Comparison of ENCODE assay signal across 16 cellular contexts in genomic region chr1:232894436-232894835, GRCh38. TPM values are rescaled to one million over a fixed set of nuclear protein-coding genes. Genes with fewer than 3 reads are reported as not detected.
DNase-seq lines count a peak whose midpoint lies in the region; ATAC-seq and TF ChIP-seq lines count a peak whose summit lies in the region.
"Had no signal": no experiment of that assay in that cellular context is flagged by ENCODE, and none has a peak within 500 bp of the region (broad histone marks: within the 10 kb centered on the region; RNA-seq: fewer than 3 reads in every experiment).

No MANE protein-coding gene starts in this region.

- H3K4me2 ChIP-seq in SK-N-SH (no peak overlapping the region), mesendoderm (ENCODE audit: low read length) (no peak overlapping the region)
- H3K4me2 ChIP-seq: BLaER1, KMS-11 had no signal

- H3K18ac ChIP-seq in mesendoderm (ENCODE audit: low read length): no peak overlapping the region

- H3K79me2 ChIP-seq in SK-N-SH (ENCODE audit: insufficient read depth): no peaks in the 10 kb centered on the region
- no peaks in the 10 kb centered on the region for H3K79me2 ChIP-seq in mesendoderm (ENCODE audit: control insufficient read depth, insufficient read depth, low read length)

- intact Hi-C loops in left ventricle myocardium superior (cut with micrococcal nuclease): no loop called here

- POLR2A ChIA-PET in SK-N-SH (lab: Yijun Ruan, JAX): no interaction called here

- H2AFZ ChIP-seq in SK-N-SH (ENCODE audit: low read depth): no peak overlapping the region
- H2AFZ ChIP-seq: GM23248 had no signal

- no peak overlapping the region for H3K23ac ChIP-seq in mesendoderm (ENCODE audit: low read length)

- no peak overlapping the region for H2BK15ac ChIP-seq in mesendoderm (replicated peaks; ENCODE audit: low read depth)

- no peaks in the 10 kb centered on the region for H3K27me3 ChIP-seq in SK-N-SH (ENCODE audit: insufficient read depth)
- no peaks in the 10 kb centered on the region for H3K27me3 ChIP-seq in mesendoderm (ENCODE audit: insufficient read depth, low read length, poor library complexity)
- H3K27me3 ChIP-seq: BLaER1 had no signal

- CTCF ChIA-PET in SK-N-SH (lab: Yijun Ruan, JAX): interaction anchor here (0.7 to 1.6 kb wide), 3 partner anchors 14 to 49 kb away, joined by 3 to 11 read pairs (median 3); no protein-coding TSS in a partner anchor

- H3K36me3 ChIP-seq in SK-N-SH (replicated peaks in 1 of 2; ENCODE audit: control insufficient read depth in 1 of 2, insufficient read depth in 2 of 2, low read length in 1 of 2) (no peaks in the 10 kb centered on the region), mesendoderm (ENCODE audit: control insufficient read depth, insufficient read depth, low read length) (no peaks in the 10 kb centered on the region)
- H3K36me3 ChIP-seq: BLaER1 had no signal

- no peak for TF ChIP-seq RAD21 in SK-N-SH (IDR thresholded peaks at IDR 0.05; ENCODE audit: low read length)

- H2BK120ac ChIP-seq in mesendoderm (ENCODE audit: low read depth, low read length): no peak overlapping the region

- no peak overlapping the region for H3K4ac ChIP-seq in mesendoderm (ENCODE audit: low read depth, low read length)

- no peak overlapping the region for H4K5ac ChIP-seq in mesendoderm (ENCODE audit: low read length)

- no peaks in the 10 kb centered on the region for H4K20me1 ChIP-seq in SK-N-SH (ENCODE audit: insufficient read depth)
- H4K20me1 ChIP-seq: BLaER1 had no signal

- peak overlapping the region in 1 of 2 experiments; percentile 40; a peak in 1 of 4 replicates for H3K27ac ChIP-seq in SK-N-SH (ENCODE audit: low read depth in 2 of 2, low read length in 1 of 2)
- no peak overlapping the region for H3K27ac ChIP-seq in mesendoderm (ENCODE audit: low read depth, low read length)
- H3K27ac ChIP-seq: 22Rv1, BLaER1, GM23248, KMS-11 had no signal

- no peaks in the 10 kb centered on the region for H3F3A ChIP-seq in SK-N-SH (replicated peaks; ENCODE audit: insufficient read depth)

- no peaks in the 10 kb centered on the region for H3K9me3 ChIP-seq in SK-N-SH

- H3K9me2 ChIP-seq in SK-N-SH: no peaks in the 10 kb centered on the region

- H3K4me3 ChIP-seq in SK-N-SH (ENCODE audit: low read depth in 2 of 2, low read length in 1 of 2) (no peak overlapping the region), mesendoderm (ENCODE audit: low read length) (no peak overlapping the region)
- H3K4me3 ChIP-seq: BLaER1, GM23248 had no signal

- no peak for TF ChIP-seq EP300 in SK-N-SH (IDR thresholded peaks at IDR 0.05; ENCODE audit: borderline replicate concordance in 1 of 2, low read depth in 1 of 2, low read length in 1 of 2)

- H3K56ac ChIP-seq in mesendoderm (ENCODE audit: low read length): no peak overlapping the region

- no peak overlapping the region for H2BK5ac ChIP-seq in mesendoderm (ENCODE audit: low read length)

- WGBS in SK-N-SH (ENCODE audit: low lambda C conversion rate): 16% methylated on average over 3 of the region's 3 CpGs
- WGBS in mesendoderm (ENCODE audit: extremely low coverage, insufficient coverage, low lambda C conversion rate): no CpG with 5 or more reads among the region's 3 CpGs

- H3K4me1 ChIP-seq in SK-N-SH (ENCODE audit: control insufficient read depth in 1 of 2, insufficient read depth in 2 of 2, low read depth in 1 of 2, low read length in 1 of 2) (peaks cover 0 to 2% of the 10 kb centered on the region in 2 experiments; a peak in 1 of 4 replicates), mesendoderm (ENCODE audit: control insufficient read depth, low read depth, low read length) (no peaks in the 10 kb centered on the region)

- DNase-seq in SK-N-SH (no peak), SK-N-DZ (ENCODE audit: low spot score) (peak; percentile 82), mesendoderm (no peak), left ventricle myocardium superior (no peak), NCI-H2107 treated with DMSO at 0.1 percent for 48 hours (lab: John Stamatoyannopoulos, UW; ENCODE audit: unreplicated experiment) (no peak)
- DNase-seq: CD4-positive, alpha-beta T cell; DMS153; DMS79 treated with DMSO at 0.1 percent for 48 hours; EL; H7 had no signal

- H2AK5ac ChIP-seq in mesendoderm (ENCODE audit: low read length): peak overlapping the region; percentile 65

- H3K79me1 ChIP-seq in mesendoderm (ENCODE audit: low read length): no peaks in the 10 kb centered on the region

- ATAC-seq in SK-N-SH treated with all-trans-retinoic acid at 6 μM for 48 hours (peak; percentile 22; the same call in 2 of the 3 replicates), left ventricle myocardium superior (no peak), HG03432 (IDR thresholded peaks at IDR 0.05; ENCODE audit: unreplicated experiment) (no peak)

- no peak for TF ChIP-seq CTCF in SK-N-SH (IDR thresholded peaks at IDR 0.05)

- no peak overlapping the region for H4K8ac ChIP-seq in mesendoderm (ENCODE audit: low read depth, low read length)

- H3K9ac ChIP-seq in SK-N-SH (no peak overlapping the region), mesendoderm (ENCODE audit: low read length) (no peak overlapping the region)
- H3K9ac ChIP-seq: BLaER1, GM23248, KMS-11 had no signal

TF ChIP-seq in SK-N-SH treated with all-trans-retinoic acid at 6 μM for 48 hours, 23 proteins besides CTCF, POLR2A, EP300 and RAD21 (continues in another document):
- no peak for TF ChIP-seq ZNF70 (CRISPR knock-in tag; IDR thresholded peaks at IDR 0.05)
- no peak for TF ChIP-seq ZFP30 (CRISPR knock-in tag; IDR thresholded peaks at IDR 0.05)
- no peak for TF ChIP-seq ISL1 (CRISPR knock-in tag; IDR thresholded peaks at IDR 0.05)
- no peak for TF ChIP-seq OSR1 (CRISPR knock-in tag; IDR thresholded peaks at IDR 0.05)
- no peak for TF ChIP-seq CSDC2 (CRISPR knock-in tag; IDR thresholded peaks at IDR 0.05)
- no peak for TF ChIP-seq ZC3H10 (CRISPR knock-in tag; IDR thresholded peaks at IDR 0.05)
- TF ChIP-seq ZNF8 (CRISPR knock-in tag; IDR thresholded peaks at IDR 0.05): no peak
- no peak for TF ChIP-seq ZFP3 (CRISPR knock-in tag; IDR thresholded peaks at IDR 0.05)
- TF ChIP-seq GLIS3 (CRISPR knock-in tag; IDR thresholded peaks at IDR 0.05): no peak
- no peak for TF ChIP-seq ARNTL (CRISPR knock-in tag; IDR thresholded peaks at IDR 0.05; ENCODE audit: borderline replicate concordance, low read depth)
- TF ChIP-seq CSRNP3 (CRISPR knock-in tag; IDR thresholded peaks at IDR 0.05): no peak

TF ChIP-seq in SK-N-SH, 30 proteins besides CTCF, POLR2A, EP300 and RAD21:
- TF ChIP-seq TCF12 (IDR thresholded peaks at IDR 0.05) (no peak), TEAD4 (IDR thresholded peaks at IDR 0.05; ENCODE audit: borderline replicate concordance, insufficient read depth) (no peak), RFX5 (IDR thresholded peaks at IDR 0.05; ENCODE audit: low read length) (no peak), PBX3 (IDR thresholded peaks at IDR 0.05) (no peak), RCOR1 (IDR thresholded peaks at IDR 0.05; ENCODE audit: low read length) (no peak), EZH2phosphoT487 (IDR thresholded peaks at IDR 0.05; ENCODE audit: borderline replicate concordance, low read depth) (no peak), JUND (IDR thresholded peaks at IDR 0.05) (no peak), RXRA (IDR thresholded peaks at IDR 0.05; ENCODE audit: borderline replicate concordance, low read depth) (no peak), FOXM1 (IDR thresholded peaks at IDR 0.05; ENCODE audit: low read depth) (no peak)
- TF ChIP-seq, protein P1, sequence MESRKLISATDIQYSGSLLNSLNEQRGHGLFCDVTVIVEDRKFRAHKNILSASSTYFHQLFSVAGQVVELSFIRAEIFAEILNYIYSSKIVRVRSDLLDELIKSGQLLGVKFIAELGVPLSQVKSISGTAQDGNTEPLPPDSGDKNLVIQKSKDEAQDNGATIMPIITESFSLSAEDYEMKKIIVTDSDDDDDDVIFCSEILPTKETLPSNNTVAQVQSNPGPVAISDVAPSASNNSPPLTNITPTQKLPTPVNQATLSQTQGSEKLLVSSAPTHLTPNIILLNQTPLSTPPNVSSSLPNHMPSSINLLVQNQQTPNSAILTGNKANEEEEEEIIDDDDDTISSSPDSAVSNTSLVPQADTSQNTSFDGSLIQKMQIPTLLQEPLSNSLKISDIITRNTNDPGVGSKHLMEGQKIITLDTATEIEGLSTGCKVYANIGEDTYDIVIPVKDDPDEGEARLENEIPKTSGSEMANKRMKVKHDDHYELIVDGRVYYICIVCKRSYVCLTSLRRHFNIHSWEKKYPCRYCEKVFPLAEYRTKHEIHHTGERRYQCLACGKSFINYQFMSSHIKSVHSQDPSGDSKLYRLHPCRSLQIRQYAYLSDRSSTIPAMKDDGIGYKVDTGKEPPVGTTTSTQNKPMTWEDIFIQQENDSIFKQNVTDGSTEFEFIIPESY (IDR thresholded peaks at IDR 0.05; ENCODE audit: borderline replicate concordance, low read depth): no peak
- TF ChIP-seq, protein P2, sequence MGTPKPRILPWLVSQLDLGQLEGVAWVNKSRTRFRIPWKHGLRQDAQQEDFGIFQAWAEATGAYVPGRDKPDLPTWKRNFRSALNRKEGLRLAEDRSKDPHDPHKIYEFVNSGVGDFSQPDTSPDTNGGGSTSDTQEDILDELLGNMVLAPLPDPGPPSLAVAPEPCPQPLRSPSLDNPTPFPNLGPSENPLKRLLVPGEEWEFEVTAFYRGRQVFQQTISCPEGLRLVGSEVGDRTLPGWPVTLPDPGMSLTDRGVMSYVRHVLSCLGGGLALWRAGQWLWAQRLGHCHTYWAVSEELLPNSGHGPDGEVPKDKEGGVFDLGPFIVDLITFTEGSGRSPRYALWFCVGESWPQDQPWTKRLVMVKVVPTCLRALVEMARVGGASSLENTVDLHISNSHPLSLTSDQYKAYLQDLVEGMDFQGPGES (IDR thresholded peaks at IDR 0.05; ENCODE audit: low read depth, low read length): no peak

RNA-seq across cellular contexts. Expression of gene NTPCR, which starts 56.0 kb away (rescaled TPM):
- polyA plus RNA-seq in SK-N-SH (2012; rRNA removed): 20.8 and 20.9 TPM in 2 replicates
- 23.5 and 25.1 TPM in 2 replicates for polyA plus RNA-seq in SK-N-SH (2012; cell fraction: cytosol; rRNA removed)
- 15.5 and 17.7 TPM in 2 replicates for polyA plus RNA-seq in SK-N-SH (2012; cell fraction: nucleus; rRNA removed)
- 54.2 and 68.1 TPM in 2 replicates for polyA plus RNA-seq in SK-N-DZ (2014; cell fraction: cytosol; rRNA removed)
- 34.2 and 38.7 TPM in 2 replicates for polyA plus RNA-seq in SK-N-DZ (2014; cell fraction: nucleus; rRNA removed)
- polyA plus RNA-seq in mesendoderm (2013, experiment 1 of 2): 56.5 TPM
- 53.2 TPM for polyA plus RNA-seq in mesendoderm (2013, experiment 2 of 2)
- total RNA-seq in left ventricle myocardium superior: 52.2 TPM
